8 cellular contexts compared by ENCODE assay signal in the genomic region with DNA sequence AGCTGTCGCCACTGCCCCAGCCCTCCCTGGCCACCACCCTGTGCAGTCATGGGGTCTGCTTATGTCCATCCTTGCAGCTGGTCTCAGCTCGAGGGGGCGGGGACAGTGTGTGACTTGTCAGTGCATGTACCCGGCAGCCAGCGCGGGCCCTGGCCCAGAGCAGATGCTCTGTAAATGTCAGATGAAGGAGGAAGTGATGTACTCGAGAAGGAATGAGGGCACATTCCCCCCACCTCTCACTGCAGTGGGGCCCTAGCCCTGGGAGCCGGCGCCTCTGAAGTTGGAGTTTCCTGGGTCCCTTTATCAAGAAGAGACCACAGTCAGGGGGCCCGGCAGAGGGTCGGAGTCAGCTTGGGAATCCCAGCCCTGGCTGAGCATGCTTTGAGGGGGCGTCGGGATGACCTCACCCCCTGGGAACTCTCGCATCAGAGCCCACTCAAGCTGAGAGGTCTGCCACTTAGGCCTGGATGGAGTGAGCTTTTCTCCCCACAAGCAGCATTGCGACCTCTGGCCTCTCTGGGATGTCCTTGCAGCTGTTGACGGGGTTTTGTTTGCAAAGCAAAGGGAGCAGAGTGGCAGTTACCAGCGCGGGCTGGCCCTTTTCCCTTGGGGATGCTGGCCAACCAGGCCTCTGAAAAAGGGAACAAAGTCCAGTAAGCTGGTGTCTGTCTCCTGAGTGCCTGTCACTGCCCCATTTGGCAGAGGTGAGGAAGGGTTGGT. TPM values are rescaled to one million over a fixed set of nuclear protein-coding genes. Genes with fewer than 3 reads are reported as not detected.
DNase-seq lines count a peak whose midpoint lies in the region; ATAC-seq and TF ChIP-seq lines count a peak whose summit lies in the region.

No MANE protein-coding gene starts in this region.

- H3K27ac ChIP-seq in esophagus muscularis mucosa (replicated peaks in 1 of 4) = peak overlapping the region; percentile 86 to 95 (median 90)

- peaks cover 0 to 5% (median 0%) of the 10 kb centered on the region in 4 donors for H3K36me3 ChIP-seq in esophagus muscularis mucosa

- no peak for TF ChIP-seq POLR2A in esophagus muscularis mucosa (IDR thresholded peaks at IDR 0.05; ENCODE audit: low read depth)

- WGBS in esophagus muscularis mucosa = 13% methylated on average over 10 of the region's 18 CpGs

- ATAC-seq in HG03108 (IDR thresholded peaks at IDR 0.05; ENCODE audit: unreplicated experiment) (no peak), HG02885 (IDR thresholded peaks at IDR 0.05; ENCODE audit: poor library complexity, unreplicated experiment) (no peak), GM19452 (IDR thresholded peaks at IDR 0.05; ENCODE audit: unreplicated experiment) (no peak), HG02571 (IDR thresholded peaks at IDR 0.05; ENCODE audit: unreplicated experiment) (no peak)

- intact Hi-C loops in esophagus muscularis mucosa (cut with DNase I) = no loop called here

- peaks cover 77 to 96% (median 89%) of the 10 kb centered on the region in 4 donors for H3K4me1 ChIP-seq in esophagus muscularis mucosa

- TF ChIP-seq CTCF in esophagus muscularis mucosa (IDR thresholded peaks at IDR 0.05) = peak in 1 of 3 experiments; percentile 11

- TF ChIP-seq EP300 in esophagus muscularis mucosa (IDR thresholded peaks at IDR 0.05) = no peak

- DNase-seq in ELF-1 (ENCODE audit: low read depth, low spot score) (peak; percentile 81), RPMI8226 (peak; percentile 39), esophagus muscularis mucosa (ENCODE audit: extremely low spot score) (peak; percentile 98), myocyte (ENCODE audit: low read depth) (peak; percentile 95)

- H3K4me3 ChIP-seq in esophagus muscularis mucosa = peak overlapping the region in 1 of 4 donors; percentile 8

- no peaks in the 10 kb centered on the region for H3K27me3 ChIP-seq in esophagus muscularis mucosa

- peaks cover 0 to 2% (median 0%) of the 10 kb centered on the region in 4 donors for H3K9me3 ChIP-seq in esophagus muscularis mucosa

RNA-seq across cellular contexts. Expression of a gene that starts 19.0 kb away (rescaled TPM):
- total RNA-seq in esophagus muscularis mucosa (10 to 100 TPM; 34.1 to 87.1 (median 60.2) TPM), myocyte (2.7 and 3.8 TPM in 2 replicates)
- polyA plus RNA-seq in myocyte (2012) = 0.79 TPM

Comparison
In these comparisons a context has a peak if more than half of its experiments do, and no peak if none do; other contexts are left out.
1. DNase-seq: peak in every context shown above with its lines; median percentile 98 in esophagus muscularis mucosa; 95 in myocyte; 81 in ELF-1; 39 in RPMI8226.